12 cellular contexts compared by ENCODE assay signal in the genomic region with DNA sequence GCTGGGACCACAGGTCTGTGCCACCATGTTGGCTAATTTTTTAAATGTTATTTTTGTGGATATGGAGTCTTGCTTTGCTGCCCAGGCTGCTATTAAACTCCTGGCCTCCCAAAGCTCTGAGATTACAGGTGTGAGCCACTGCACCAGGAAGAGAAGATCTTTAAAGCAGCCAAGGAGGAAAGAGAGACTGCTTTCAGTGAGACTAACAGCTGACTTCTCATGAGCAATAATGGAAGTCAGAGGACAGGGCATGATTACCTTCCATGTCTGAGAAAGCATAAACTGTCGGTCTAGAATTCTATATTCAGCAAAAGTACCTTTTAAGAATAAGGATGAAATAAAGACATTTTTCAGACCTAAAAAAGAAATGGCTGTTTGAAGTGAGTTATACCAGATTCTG. TPM values are rescaled to one million over a fixed set of nuclear protein-coding genes. Genes with fewer than 3 reads are reported as not detected.
"Had no signal": no experiment of that assay in that cellular context is flagged by ENCODE, and none has a peak within 500 bp of the region (broad histone marks: within the 10 kb centered on the region; RNA-seq: fewer than 3 reads in every experiment).

No MANE protein-coding gene starts in this region.

- H3K9ac ChIP-seq: GM23248 had no signal

- DNase-seq: GOT3, H7, H9, HCEC 1CT, HFFc6 had no signal

- H3K4me1 ChIP-seq: HAP-1 had no signal

- H3K4me3 ChIP-seq: GM23248, GM23338, HAP-1 had no signal

- H3K4me3 Mint-ChIP-seq: GM23338, H9, HFFc6 had no signal

- H3K27ac ChIP-seq: GM23248 had no signal

- H3K9me3 Mint-ChIP-seq: GM23338 had no signal

- H3K36me3 ChIP-seq: HAP-1 had no signal

- H2AFZ ChIP-seq: GM23248, GM23338 had no signal

- H3K27ac Mint-ChIP-seq: GM23338, H9, HFFc6 had no signal

- FAIRE-seq: H1, H54 had no signal

- H3K9me3 ChIP-seq: HAP-1 had no signal

- H3K4me2 ChIP-seq: GM23338 had no signal

- ATAC-seq: GM23338, HCT116 had no signal

RNA-seq across cellular contexts. Expression of a gene that starts 57.3 kb away (rescaled TPM):
- total RNA-seq: GM23248, H4, HFFc6 had no signal
- polyA plus RNA-seq: GM23248 had no signal
